Comparison of ENCODE assay signal across 6 cellular contexts in the genomic region with DNA sequence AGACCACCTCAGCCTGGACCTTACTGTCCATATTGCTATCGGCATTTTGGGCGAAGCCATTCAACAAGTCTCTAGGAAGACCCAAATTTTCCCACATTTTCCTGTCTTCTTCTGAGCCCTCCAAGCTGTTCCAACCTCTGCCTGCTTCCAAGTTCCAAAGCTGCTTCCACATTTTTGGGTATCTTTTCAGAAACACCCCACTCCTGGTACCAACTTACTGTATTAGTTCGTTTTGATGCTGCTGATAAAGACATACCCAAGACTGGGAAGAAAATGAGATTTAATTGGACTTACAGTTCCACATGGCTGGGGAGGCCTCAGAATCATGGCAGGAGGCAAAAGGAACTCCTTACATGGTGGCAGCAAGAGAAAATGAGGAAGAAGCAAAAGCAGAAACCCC. TPM values are rescaled to one million over a fixed set of nuclear protein-coding genes. Genes with fewer than 3 reads are reported as not detected.
"Had no signal": no experiment of that assay in that cellular context is flagged by ENCODE, and none has a peak within 500 bp of the region (broad histone marks: within the 10 kb centered on the region; RNA-seq: fewer than 3 reads in every experiment).

No MANE protein-coding gene starts in this region.

RNA-seq across cellular contexts. Expression of gene PEX5L, which starts 28.4 kb away (rescaled TPM):
- total RNA-seq: OCI-LY7, Peyer's patch, RPMI7951, SJCRH30, SJSA1 had no signal
- polyA plus RNA-seq: SK-N-SH had no signal
